ENCODE assay signal across 8 cellular contexts in genomic region chr12:101839324-101840283, GRCh38. TPM values are rescaled to one million over a fixed set of nuclear protein-coding genes. Genes with fewer than 3 reads are reported as not detected.
DNase-seq lines count a peak whose midpoint lies in the region; ATAC-seq lines count a peak whose summit lies in the region.

No MANE protein-coding gene starts in this region.

- intact Hi-C loops in activated naive CD4-positive, alpha-beta T cell treated with anti-CD3 and anti-CD28 coated beads for 36 hours (cut with micrococcal nuclease): loop anchor here (1.0 to 10.0 kb wide), 4 partner anchors 37 to 555 kb away; partner anchors contain the start of genes DRAM1 and UTP20
- intact Hi-C loops in head of caudate nucleus (cut with DNase I): loop anchor here (10.0 kb wide), 1 partner anchor 425 kb away; no protein-coding TSS in a partner anchor

- H3K4me1 Mint-ChIP-seq in activated naive CD4-positive, alpha-beta T cell treated with anti-CD3 and anti-CD28 coated beads for 36 hours (ENCODE audit: low read depth): peaks cover 5% of the 10 kb centered on the region

- H3K4me3 Mint-ChIP-seq in activated naive CD4-positive, alpha-beta T cell treated with anti-CD3 and anti-CD28 coated beads for 36 hours: no peak overlapping the region

- H3K27me3 Mint-ChIP-seq in activated naive CD4-positive, alpha-beta T cell treated with anti-CD3 and anti-CD28 coated beads for 36 hours (ENCODE audit: low read depth): no peaks in the 10 kb centered on the region

- H3K27me3 ChIP-seq in SJSA1 (replicated peaks): no peaks in the 10 kb centered on the region

- no peaks in the 10 kb centered on the region for H3K4me1 ChIP-seq in SJSA1 (replicated peaks)

- H3K27ac ChIP-seq in SJSA1: no peak overlapping the region

- CTCF ChIA-PET in activated naive CD4-positive, alpha-beta T cell treated with anti-CD3 and anti-CD28 coated beads for 36 hours (lab: Charles Lee): interaction anchor here (0.6 to 7.0 kb wide), 42 partner anchors 9 to 437 kb away, joined by 3 to 83 read pairs (median 4); partner anchors contain the start of genes DRAM1 and GNPTAB

- H3K27ac Mint-ChIP-seq in activated naive CD4-positive, alpha-beta T cell treated with anti-CD3 and anti-CD28 coated beads for 36 hours: no peak overlapping the region

- no peaks in the 10 kb centered on the region for H3K9me3 ChIP-seq in SJSA1 (replicated peaks)

- H3K9me3 Mint-ChIP-seq in activated naive CD4-positive, alpha-beta T cell treated with anti-CD3 and anti-CD28 coated beads for 36 hours: no peaks in the 10 kb centered on the region

- DNase-seq in NCI-H2107 treated with DMSO at 0.1 percent for 48 hours (lab: John Stamatoyannopoulos, UW; ENCODE audit: unreplicated experiment) (peak; percentile 42), NCI-H2107 (lab: John Stamatoyannopoulos, UW) (no peak), HT1080 (ENCODE audit: low read depth) (peak; percentile 60), SJSA1 (ENCODE audit: low read depth in 1 of 2, low spot score in 2 of 2) (peak; percentile 27 to 59), head of caudate nucleus (peak in 40 of 42 donors; percentile 29 to 90 (median 72)), retina (peak; percentile 58)
- DNase-seq in activated naive CD4-positive, alpha-beta T cell treated with anti-CD3 and anti-CD28 coated beads for 36 hours: peak; percentile 84

- no peaks in the 10 kb centered on the region for H3K36me3 Mint-ChIP-seq in activated naive CD4-positive, alpha-beta T cell treated with anti-CD3 and anti-CD28 coated beads for 36 hours (ENCODE audit: low read depth)

- no peak overlapping the region for H3K4me3 ChIP-seq in SJSA1

- H3K36me3 ChIP-seq in SJSA1: no peaks in the 10 kb centered on the region

- ATAC-seq in HG03196 (IDR thresholded peaks at IDR 0.05; ENCODE audit: unreplicated experiment): no peak

RNA-seq across cellular contexts. Expression of gene GNPTAB, which starts 8.8 kb away (rescaled TPM):
- total RNA-seq in HT1080 (2014; rRNA removed; shearing (Covaris generic)): 12.9 and 16.5 TPM in 2 replicates
- 25.8 and 29.7 TPM in 2 replicates for polyA plus RNA-seq in HT1080 (2015; cell fraction: cytosol; rRNA removed)
- polyA plus RNA-seq in HT1080 (2015; cell fraction: nucleus; rRNA removed): 22.4 and 23.4 TPM in 2 replicates
- total RNA-seq in SJSA1 (2014; rRNA removed; shearing (Covaris generic)): 14.8 and 15.9 TPM in 2 replicates
- 10 to 100 TPM; 13.6 to 13.7 TPM for total RNA-seq in activated naive CD4-positive, alpha-beta T cell treated with anti-CD3 and anti-CD28 coated beads for 36 hours

RNA-seq across cellular contexts. Expression of gene DRAM1, which starts 37.8 kb away (rescaled TPM):
- 11.0 and 20.8 TPM in 2 replicates for total RNA-seq in HT1080 (2014; rRNA removed; shearing (Covaris generic))
- polyA plus RNA-seq in HT1080 (2015; cell fraction: cytosol; rRNA removed): 25.4 and 38.7 TPM in 2 replicates
- 11.2 and 14.2 TPM in 2 replicates for polyA plus RNA-seq in HT1080 (2015; cell fraction: nucleus; rRNA removed)
- total RNA-seq in SJSA1 (2014; rRNA removed; shearing (Covaris generic)): 12.4 and 13.2 TPM in 2 replicates
- total RNA-seq in activated naive CD4-positive, alpha-beta T cell treated with anti-CD3 and anti-CD28 coated beads for 36 hours: 1 to 10 TPM; 4.1 to 4.9 TPM
